8 cellular contexts compared by ENCODE assay signal in genomic region chr3:113136071-113136470, GRCh38.
DNase-seq lines count a peak whose midpoint lies in the region; ATAC-seq and TF ChIP-seq lines count a peak whose summit lies in the region.

No MANE protein-coding gene starts in this region.

- no peaks in the 10 kb centered on the region for H3K9me3 ChIP-seq in muscle layer of colon (ENCODE audit: low read length)

- H3K9ac ChIP-seq in muscle layer of colon (ENCODE audit: low read length), result no peak overlapping the region

- no peaks in the 10 kb centered on the region for H3K36me3 ChIP-seq in muscle layer of colon (ENCODE audit: insufficient read depth, low read length)

- no peaks in the 10 kb centered on the region for H3K27me3 Mint-ChIP-seq in MCF 10A (ENCODE audit: insufficient read depth, unreplicated experiment)

- no peaks in the 10 kb centered on the region for H3K36me3 Mint-ChIP-seq in MCF 10A (ENCODE audit: insufficient read depth, unreplicated experiment)

- peak overlapping the region; percentile 23 for H3K27ac ChIP-seq in muscle layer of colon (ENCODE audit: low read depth, low read length)

- peak; percentile 32 for TF ChIP-seq CTCF in MCF 10A (IDR thresholded peaks at IDR 0.05; ENCODE audit: unreplicated experiment)

- H3K27me3 ChIP-seq in muscle layer of colon (ENCODE audit: control insufficient read depth in 1 of 2, insufficient read depth in 2 of 2, low read length in 2 of 2), result no peaks in the 10 kb centered on the region

- BruUV-seq in MCF 10A (replicated peaks; lab: Mats Ljungman, UMichigan), result no TSS peak

- intact Hi-C loops in MCF 10A (cut with micrococcal nuclease), result loop anchor here (1.0 to 2.0 kb wide), 3 partner anchors 85 to 491 kb away; no protein-coding TSS in a partner anchor

- POLR2A ChIA-PET in MCF 10A (lab: Yijun Ruan, JAX), result interaction anchor here (0.6 to 0.7 kb wide), 2 partner anchors 58 to 255 kb away, joined by 3 read pairs; no protein-coding TSS in a partner anchor

- no peak for ATAC-seq in HG03439 (IDR thresholded peaks at IDR 0.05; ENCODE audit: unreplicated experiment)
- no peak for ATAC-seq in GM18519 (IDR thresholded peaks at IDR 0.05; ENCODE audit: low FRiP score, unreplicated experiment)
- ATAC-seq in GM19035 (IDR thresholded peaks at IDR 0.05; ENCODE audit: unreplicated experiment), result no peak
- no peak for ATAC-seq in GM21423 (IDR thresholded peaks at IDR 0.05; ENCODE audit: unreplicated experiment)

- DNase-seq in DMS 273 (lab: John Stamatoyannopoulos, UW; ENCODE audit: unreplicated experiment) (peak; percentile 74), KBM-7 (peak; percentile 34), MCF 10A (ENCODE audit: unreplicated experiment) (peak; percentile 53)

- H3K27ac Mint-ChIP-seq in MCF 10A (ENCODE audit: low read depth, unreplicated experiment), result no peak overlapping the region

- H3K4me3 Mint-ChIP-seq in MCF 10A (ENCODE audit: unreplicated experiment), result no peak overlapping the region

- no peaks in the 10 kb centered on the region for H3K9me3 Mint-ChIP-seq in MCF 10A (ENCODE audit: unreplicated experiment)

- CTCF ChIA-PET in MCF 10A (lab: Yijun Ruan, JAX), result interaction anchor here (0.5 to 5.6 kb wide), 27 partner anchors 11 to 600 kb away, joined by 3 to 82 read pairs (median 4); no protein-coding TSS in a partner anchor

- in situ Hi-C loops in KBM-7 (cut with MboI; ENCODE audit: low pct_unique_long_range_greater_than_20kb, low sequenced_read_pairs), result no loop called here

- H3K4me1 ChIP-seq in muscle layer of colon (ENCODE audit: insufficient read depth, low read length), result peaks cover 41% of the 10 kb centered on the region

- H3K4me1 Mint-ChIP-seq in MCF 10A (ENCODE audit: insufficient read depth, unreplicated experiment), result no peaks in the 10 kb centered on the region

- H3K4me3 ChIP-seq in muscle layer of colon (ENCODE audit: low read depth in 1 of 2, low read length in 2 of 2), result no peak overlapping the region
